ENCODE assay signal across 23 cellular contexts in genomic region chr6:15357832-15358231, GRCh38.
DNase-seq lines count a peak whose midpoint lies in the region; ATAC-seq and TF ChIP-seq lines count a peak whose summit lies in the region.
"Had no signal": no experiment of that assay in that cellular context is flagged by ENCODE, and none has a peak within 500 bp of the region (broad histone marks: within the 10 kb centered on the region; RNA-seq: fewer than 3 reads in every experiment).

No MANE protein-coding gene starts in this region.

- H2AFZ ChIP-seq in H9 (ENCODE audit: low read length) (no peak overlapping the region), neural progenitor cell (replicated peaks) (no peak overlapping the region), Karpas-422 (ENCODE audit: low read length) (no peak overlapping the region)

- H2BK20ac ChIP-seq in H9 (ENCODE audit: low read depth, low read length, poor library complexity, severe bottlenecking): no peak overlapping the region

- H4K5ac ChIP-seq in H9 (ENCODE audit: insufficient read length, low read depth, low read length): no peak overlapping the region

- no peaks in the 10 kb centered on the region for H3K9me3 Mint-ChIP-seq in activated naive CD8-positive, alpha-beta T cell treated with anti-CD3 and anti-CD28 coated beads, Interleukin-2, amount 50 U/mL, for 24 hours
- no peaks in the 10 kb centered on the region for H3K9me3 Mint-ChIP-seq in activated naive CD8-positive, alpha-beta T cell treated with anti-CD3 and anti-CD28 coated beads for 36 hours
- H3K9me3 Mint-ChIP-seq in H9 (no peaks in the 10 kb centered on the region), neural progenitor cell (no peaks in the 10 kb centered on the region)
- H3K9me3 Mint-ChIP-seq in activated T-helper 17 cell treated with anti-CD3 and anti-CD28 coated beads, Interleukin-2, amount 50 U/mL, for 72 hours: no peaks in the 10 kb centered on the region
- H3K9me3 Mint-ChIP-seq: naive thymus-derived CD4-positive, alpha-beta T cell had no signal

- no peak overlapping the region for H3K4ac ChIP-seq in H9 (ENCODE audit: low read depth, low read length)

- peaks cover 54% of the 10 kb centered on the region for H3K4me1 Mint-ChIP-seq in activated naive CD8-positive, alpha-beta T cell treated with anti-CD3 and anti-CD28 coated beads, Interleukin-2, amount 50 U/mL, for 24 hours
- H3K4me1 Mint-ChIP-seq in activated naive CD8-positive, alpha-beta T cell treated with anti-CD3 and anti-CD28 coated beads for 36 hours: peaks cover 44% of the 10 kb centered on the region
- H3K4me1 Mint-ChIP-seq in H9: peaks cover 53 to 60% of the 10 kb centered on the region in 2 experiments
- H3K4me1 Mint-ChIP-seq in activated T-helper 17 cell treated with anti-CD3 and anti-CD28 coated beads, Interleukin-2, amount 50 U/mL, for 72 hours: peaks cover 46% of the 10 kb centered on the region
- H3K4me1 Mint-ChIP-seq in neural progenitor cell: peaks cover 48% of the 10 kb centered on the region

- 0 out of 2 replicates have a peak overlapping the region, but pooled peaks have one; percentile 24 for H3K14ac ChIP-seq in H9 (ENCODE audit: insufficient read depth, low read length)

- no peak overlapping the region for H3K4me3 Mint-ChIP-seq in activated naive CD8-positive, alpha-beta T cell treated with anti-CD3 and anti-CD28 coated beads, Interleukin-2, amount 50 U/mL, for 24 hours
- no peak overlapping the region for H3K4me3 Mint-ChIP-seq in activated naive CD8-positive, alpha-beta T cell treated with anti-CD3 and anti-CD28 coated beads for 36 hours
- H3K4me3 Mint-ChIP-seq in H9: no peak overlapping the region
- no peak overlapping the region for H3K4me3 Mint-ChIP-seq in activated T-helper 17 cell treated with anti-CD3 and anti-CD28 coated beads, Interleukin-2, amount 50 U/mL, for 72 hours
- peak overlapping the region; percentile 12 for H3K4me3 Mint-ChIP-seq in neural progenitor cell
- H3K4me3 Mint-ChIP-seq: activated CD4-positive, alpha-beta T cell treated with anti-CD3 and anti-CD28 coated beads for 36 hours; activated naive CD8-positive, alpha-beta T cell had no signal

- H3K4me2 ChIP-seq in H9 (ENCODE audit: insufficient read depth, insufficient read length, low read length) (no peak overlapping the region), neural progenitor cell (peak overlapping the region; percentile 23), Karpas-422 (ENCODE audit: low read depth, low read length, poor library complexity, severe bottlenecking) (no peak overlapping the region)
- H3K4me2 ChIP-seq: KMS-11 had no signal

- no peaks in the 10 kb centered on the region for H3K79me1 ChIP-seq in H9 (ENCODE audit: insufficient read depth, low read depth, low read length, poor library complexity, severe bottlenecking)

- H3K27ac ChIP-seq in H9 (ENCODE audit: insufficient read length, low read depth, low read length) (no peak overlapping the region), neural progenitor cell (peak overlapping the region; percentile 22), Karpas-422 (ENCODE audit: low read length) (no peak overlapping the region)
- H3K27ac ChIP-seq: gastroesophageal sphincter, KMS-11, lower lobe of right lung had no signal

- H3K9ac ChIP-seq in H9 (ENCODE audit: extremely low read depth, insufficient read length, low read length) (no peak overlapping the region), neural progenitor cell (no peak overlapping the region), Karpas-422 (ENCODE audit: low read length) (no peak overlapping the region)
- H3K9ac ChIP-seq: KMS-11 had no signal

- H2BK15ac ChIP-seq in H9 (ENCODE audit: low read depth, low read length): no peak overlapping the region

- H3F3A ChIP-seq in neural progenitor cell (ENCODE audit: low read depth): peaks cover 15% of the 10 kb centered on the region

- H3K23ac ChIP-seq in H9 (ENCODE audit: insufficient read length, low read depth, low read length): no peak overlapping the region

- no peaks in the 10 kb centered on the region for H3K23me2 ChIP-seq in H9 (ENCODE audit: insufficient read length, low read depth, low read length, poor library complexity, severe bottlenecking)

- H3K27ac Mint-ChIP-seq in activated naive CD8-positive, alpha-beta T cell treated with anti-CD3 and anti-CD28 coated beads, Interleukin-2, amount 50 U/mL, for 24 hours: peak overlapping the region; percentile 29
- no peak overlapping the region for H3K27ac Mint-ChIP-seq in activated naive CD8-positive, alpha-beta T cell treated with anti-CD3 and anti-CD28 coated beads for 36 hours
- H3K27ac Mint-ChIP-seq in H9 (peak overlapping the region in 2 of 3 experiments; percentile 17 to 77; a peak in 3 of 7 replicates), neural progenitor cell (no peak overlapping the region)
- H3K27ac Mint-ChIP-seq in activated T-helper 17 cell treated with anti-CD3 and anti-CD28 coated beads, Interleukin-2, amount 50 U/mL, for 72 hours: peak overlapping the region; percentile 60
- H3K27ac Mint-ChIP-seq: activated naive CD8-positive, alpha-beta T cell had no signal

- H2BK5ac ChIP-seq in H9 (ENCODE audit: insufficient read length, low read length): no peak overlapping the region

- H3K36me3 ChIP-seq in neural progenitor cell: no peaks in the 10 kb centered on the region
- H3K36me3 ChIP-seq in Karpas-422 (ENCODE audit: insufficient read depth, low read length): no peaks in the 10 kb centered on the region
- H3K36me3 ChIP-seq: BE2C, gastroesophageal sphincter, lower lobe of right lung had no signal

- TF ChIP-seq CTCF in H9 (conservative IDR thresholded peaks at IDR 0.05) (no peak), neural progenitor cell (IDR thresholded peaks at IDR 0.05) (no peak)

- no peak overlapping the region for H3T11ph ChIP-seq in H9 (ENCODE audit: low read length)

- H4K91ac ChIP-seq in H9 (ENCODE audit: insufficient read length, low read depth, low read length): no peak overlapping the region

- no CpG with 5 or more reads among the region's 4 CpGs for WGBS in H9 (ENCODE audit: extremely low coverage, insufficient read length, low lambda C conversion rate)

- H3K18ac ChIP-seq in H9 (ENCODE audit: insufficient read length, low read depth, low read length): no peak overlapping the region

- no peaks in the 10 kb centered on the region for H4K20me1 ChIP-seq in H9 (ENCODE audit: control insufficient read depth, insufficient read depth, insufficient read length)
- peaks cover 96% of the 10 kb centered on the region for H4K20me1 ChIP-seq in neural progenitor cell (ENCODE audit: low read depth)
- H4K20me1 ChIP-seq in Karpas-422 (ENCODE audit: insufficient read depth, low read depth, low read length): peaks cover 69% of the 10 kb centered on the region

- no peak for DNase-seq in activated naive CD8-positive, alpha-beta T cell treated with anti-CD3 and anti-CD28 coated beads, Interleukin-2, amount 50 U/mL, for 24 hours
- DNase-seq in activated naive CD8-positive, alpha-beta T cell treated with anti-CD3 and anti-CD28 coated beads for 36 hours: no peak
- DNase-seq in H9: no peak
- DNase-seq in neural progenitor cell (ENCODE audit: low spot score): no peak
- no peak for DNase-seq in Karpas-422
- DNase-seq in NCI-H1092 treated with DMSO at 0.1 percent for 48 hours (lab: John Stamatoyannopoulos, UW): no peak
- DNase-seq: activated CD4-positive, alpha-beta T cell treated with anti-CD3 and anti-CD28 coated beads for 36 hours; aorta; BE2C; hippocampal formation; lower lobe of right lung; MM.1S; naive thymus-derived CD4-positive, alpha-beta T cell; NCI-H1417; NCI-H2029; Right ventricle myocardium superior; stimulated activated CD4-positive, alpha-beta T cell treated with anti-CD3 and anti-CD28 coated beads, Interleukin-4, amount 100 ng/mL, for 1 hour; trophoblast cell had no signal

- no peak overlapping the region for H3K56ac ChIP-seq in H9 (ENCODE audit: insufficient read length, low read depth, low read length)

- no peak overlapping the region for H2AK5ac ChIP-seq in H9 (ENCODE audit: insufficient read length, low read length)

- H3K9me3 ChIP-seq in H9 (ENCODE audit: control insufficient read depth, low read depth, low read length) (no peaks in the 10 kb centered on the region), neural progenitor cell (ENCODE audit: low read depth) (no peaks in the 10 kb centered on the region), Karpas-422 (ENCODE audit: low read length) (no peaks in the 10 kb centered on the region)
- H3K9me3 ChIP-seq: BE2C, gastroesophageal sphincter, lower lobe of right lung had no signal

- H3K27me3 Mint-ChIP-seq in activated naive CD8-positive, alpha-beta T cell treated with anti-CD3 and anti-CD28 coated beads, Interleukin-2, amount 50 U/mL, for 24 hours: no peaks in the 10 kb centered on the region
- no peaks in the 10 kb centered on the region for H3K27me3 Mint-ChIP-seq in activated naive CD8-positive, alpha-beta T cell treated with anti-CD3 and anti-CD28 coated beads for 36 hours
- H3K27me3 Mint-ChIP-seq in H9 (ENCODE audit: low read depth): no peaks in the 10 kb centered on the region
- no peaks in the 10 kb centered on the region for H3K27me3 Mint-ChIP-seq in activated T-helper 17 cell treated with anti-CD3 and anti-CD28 coated beads, Interleukin-2, amount 50 U/mL, for 72 hours
- peaks cover 2% of the 10 kb centered on the region for H3K27me3 Mint-ChIP-seq in neural progenitor cell (ENCODE audit: insufficient read depth, low read depth)
- H3K27me3 Mint-ChIP-seq: activated CD4-positive, alpha-beta T cell treated with anti-CD3 and anti-CD28 coated beads for 36 hours; activated naive CD8-positive, alpha-beta T cell; naive thymus-derived CD4-positive, alpha-beta T cell had no signal

- H3K27me3 ChIP-seq in H9 (ENCODE audit: insufficient read depth, low read length) (no peaks in the 10 kb centered on the region), neural progenitor cell (no peaks in the 10 kb centered on the region), Karpas-422 (ENCODE audit: low read length) (no peaks in the 10 kb centered on the region)
- H3K27me3 ChIP-seq: BE2C, gastroesophageal sphincter had no signal

- peaks cover 7% of the 10 kb centered on the region for H3K36me3 Mint-ChIP-seq in activated naive CD8-positive, alpha-beta T cell treated with anti-CD3 and anti-CD28 coated beads, Interleukin-2, amount 50 U/mL, for 24 hours (ENCODE audit: low read depth)
- peaks cover 21% of the 10 kb centered on the region for H3K36me3 Mint-ChIP-seq in activated naive CD8-positive, alpha-beta T cell treated with anti-CD3 and anti-CD28 coated beads for 36 hours
- H3K36me3 Mint-ChIP-seq in H9 (ENCODE audit: insufficient read depth in 1 of 3, low read depth in 3 of 3): peaks cover 0 to 6% (median 0%) of the 10 kb centered on the region in 3 experiments; a peak in 3 of 7 replicates
- peaks cover 69% of the 10 kb centered on the region for H3K36me3 Mint-ChIP-seq in activated T-helper 17 cell treated with anti-CD3 and anti-CD28 coated beads, Interleukin-2, amount 50 U/mL, for 72 hours (ENCODE audit: low read depth)
- H3K36me3 Mint-ChIP-seq in neural progenitor cell: peaks cover 3% of the 10 kb centered on the region

- ATAC-seq in activated naive CD8-positive, alpha-beta T cell treated with anti-CD3 and anti-CD28 coated beads, Interleukin-2, amount 50 U/mL, for 24 hours: no peak
- ATAC-seq in activated T-helper 17 cell treated with anti-CD3 and anti-CD28 coated beads, Interleukin-2, amount 50 U/mL, for 72 hours (replicated peaks): no peak
- no peak for ATAC-seq in GM21528 (IDR thresholded peaks at IDR 0.05; ENCODE audit: low FRiP score, unreplicated experiment)
- ATAC-seq: activated CD4-positive, alpha-beta T cell treated with anti-CD3 and anti-CD28 coated beads for 36 hours; gastroesophageal sphincter; lower lobe of right lung had no signal

- H3K4me3 ChIP-seq in neural progenitor cell: no peak overlapping the region
- H3K4me3 ChIP-seq in Karpas-422 (ENCODE audit: low read length): no peak overlapping the region
- H3K4me3 ChIP-seq: gastroesophageal sphincter, lower lobe of right lung had no signal

- no peak overlapping the region for H2BK120ac ChIP-seq in H9 (ENCODE audit: low read depth, low read length, poor library complexity, severe bottlenecking)

- H3K79me2 ChIP-seq in H9 (ENCODE audit: insufficient read depth, low read length) (peaks cover 91% of the 10 kb centered on the region), neural progenitor cell (ENCODE audit: low read depth) (peaks cover 100% of the 10 kb centered on the region), Karpas-422 (ENCODE audit: low read length) (no peaks in the 10 kb centered on the region)

- no peak overlapping the region for H4K8ac ChIP-seq in H9 (replicated peaks; ENCODE audit: insufficient read length, low read depth, low read length)

- H2BK12ac ChIP-seq in H9 (ENCODE audit: insufficient read length, low read depth, low read length): no peak overlapping the region

- H3K4me1 ChIP-seq in H9 (ENCODE audit: insufficient read depth, low read length): peaks cover 17% of the 10 kb centered on the region
- peaks cover 46% of the 10 kb centered on the region for H3K4me1 ChIP-seq in neural progenitor cell
- peaks cover 7% of the 10 kb centered on the region; the same call in 1 of the 2 replicates for H3K4me1 ChIP-seq in Karpas-422 (ENCODE audit: low read length)

- no peaks in the 10 kb centered on the region for H3K9me2 ChIP-seq in Karpas-422 (replicated peaks; ENCODE audit: insufficient read depth, low read length)

Comparison
In these comparisons a context has a peak if more than half of its experiments do, and no peak if none do; other contexts are left out.
1. H3K27ac Mint-ChIP-seq: peak in activated naive CD8-positive, alpha-beta T cell treated with anti-CD3 and anti-CD28 coated beads, Interleukin-2, amount 50 U/mL, for 24 hours (single experiment), H9 (2 of 3) and activated T-helper 17 cell treated with anti-CD3 and anti-CD28 coated beads, Interleukin-2, amount 50 U/mL, for 72 hours (single experiment); none in activated naive CD8-positive, alpha-beta T cell treated with anti-CD3 and anti-CD28 coated beads for 36 hours (single experiment) and neural progenitor cell (single experiment).